In the genomic region with DNA sequence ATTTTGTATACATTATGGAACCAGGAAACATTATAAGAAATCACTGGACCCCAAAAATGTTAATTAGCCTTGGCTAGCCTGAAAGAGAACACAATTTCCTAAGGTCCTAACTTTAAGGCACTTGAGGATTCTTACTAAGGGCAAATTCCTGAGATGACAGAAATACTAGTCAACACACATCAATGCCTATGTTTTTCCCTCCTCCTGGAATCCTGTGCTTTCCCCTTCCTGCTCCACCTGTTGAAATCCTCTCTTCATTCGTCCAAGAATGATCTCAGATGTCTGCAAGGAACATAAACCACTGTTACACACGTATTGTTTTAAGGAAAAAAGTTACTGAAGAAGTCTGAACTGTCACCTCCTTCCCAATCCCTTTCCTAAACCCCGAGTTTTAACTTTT, we compare ENCODE assay signal across 14 cellular contexts. TPM values are rescaled to one million over a fixed set of nuclear protein-coding genes. Genes with fewer than 3 reads are reported as not detected.
DNase-seq lines count a peak whose midpoint lies in the region; ATAC-seq lines count a peak whose summit lies in the region.
"Had no signal": no experiment of that assay in that cellular context is flagged by ENCODE, and none has a peak within 500 bp of the region (broad histone marks: within the 10 kb centered on the region; RNA-seq: fewer than 3 reads in every experiment).

No MANE protein-coding gene starts in this region.

- peak overlapping the region; percentile 76 for H3K27ac Mint-ChIP-seq in activated naive CD8-positive, alpha-beta T cell treated with anti-CD3 and anti-CD28 coated beads, Interleukin-2, amount 10 ng/mL, durations not matched to agents 7 days and 5 days
- no peak overlapping the region for H3K27ac Mint-ChIP-seq in activated naive CD8-positive, alpha-beta T cell treated with anti-CD3 and anti-CD28 coated beads for 36 hours

- H3K36me3 Mint-ChIP-seq in activated naive CD8-positive, alpha-beta T cell treated with anti-CD3 and anti-CD28 coated beads, Interleukin-2, amount 10 ng/mL, durations not matched to agents 7 days and 5 days = peaks cover 29% of the 10 kb centered on the region
- H3K36me3 Mint-ChIP-seq in activated naive CD8-positive, alpha-beta T cell treated with anti-CD3 and anti-CD28 coated beads for 36 hours = peaks cover 14% of the 10 kb centered on the region

- peaks cover 8% of the 10 kb centered on the region for H3K9me3 Mint-ChIP-seq in activated naive CD8-positive, alpha-beta T cell treated with anti-CD3 and anti-CD28 coated beads, Interleukin-2, amount 10 ng/mL, durations not matched to agents 7 days and 5 days
- no peaks in the 10 kb centered on the region for H3K9me3 Mint-ChIP-seq in activated naive CD8-positive, alpha-beta T cell treated with anti-CD3 and anti-CD28 coated beads for 36 hours

- no peak for DNase-seq in activated naive CD8-positive, alpha-beta T cell treated with anti-CD3 and anti-CD28 coated beads, Interleukin-2, amount 10 ng/mL, durations not matched to agents 7 days and 5 days
- no peak for DNase-seq in activated naive CD8-positive, alpha-beta T cell treated with anti-CD3 and anti-CD28 coated beads for 36 hours
- DNase-seq in SW 1271 (lab: John Stamatoyannopoulos, UW) (peak; percentile 6 to 49), glomerular visceral epithelial cell (ENCODE audit: extremely low spot score) (peak; percentile 69), NCI-H187 (lab: John Stamatoyannopoulos, UW) (no peak), islet precursor cell (no peak)
- DNase-seq in stimulated activated CD4-positive, alpha-beta T cell treated with anti-CD3 and anti-CD28 coated beads, Interleukin-4, amount 100 ng/mL, for 24 hours = no peak
- DNase-seq: activated effector memory CD4-positive, alpha-beta T cell treated with anti-CD3 and anti-CD28 coated beads, Interleukin-2, amount 50 U/mL, for 16 hours; caudate nucleus; DMS79; mammary epithelial cell; NCI-H2227 treated with DMSO at 0.1 percent for 48 hours; OCI-M1 had no signal

- no peak for ATAC-seq in activated naive CD8-positive, alpha-beta T cell treated with anti-CD3 and anti-CD28 coated beads, Interleukin-2, amount 10 ng/mL, durations not matched to agents 7 days and 5 days (ENCODE audit: low read depth)
- no peak for ATAC-seq in GM21529 (IDR thresholded peaks at IDR 0.05; ENCODE audit: unreplicated experiment)

- H3K27me3 Mint-ChIP-seq in activated naive CD8-positive, alpha-beta T cell treated with anti-CD3 and anti-CD28 coated beads, Interleukin-2, amount 10 ng/mL, durations not matched to agents 7 days and 5 days = no peaks in the 10 kb centered on the region
- peaks cover 4% of the 10 kb centered on the region for H3K27me3 Mint-ChIP-seq in activated naive CD8-positive, alpha-beta T cell treated with anti-CD3 and anti-CD28 coated beads for 36 hours

- H3K4me3 Mint-ChIP-seq in activated naive CD8-positive, alpha-beta T cell treated with anti-CD3 and anti-CD28 coated beads, Interleukin-2, amount 10 ng/mL, durations not matched to agents 7 days and 5 days = peak overlapping the region; percentile 52
- H3K4me3 Mint-ChIP-seq in activated naive CD8-positive, alpha-beta T cell treated with anti-CD3 and anti-CD28 coated beads for 36 hours = no peak overlapping the region

- peaks cover 35% of the 10 kb centered on the region for H3K4me1 Mint-ChIP-seq in activated naive CD8-positive, alpha-beta T cell treated with anti-CD3 and anti-CD28 coated beads, Interleukin-2, amount 10 ng/mL, durations not matched to agents 7 days and 5 days
- peaks cover 24% of the 10 kb centered on the region for H3K4me1 Mint-ChIP-seq in activated naive CD8-positive, alpha-beta T cell treated with anti-CD3 and anti-CD28 coated beads for 36 hours

- POLR2A ChIA-PET in activated naive CD8-positive, alpha-beta T cell treated with anti-CD3 and anti-CD28 coated beads, Interleukin-2, amount 10 ng/mL, durations not matched to agents 7 days and 5 days (lab: Charles Lee) = interaction anchor here (1.3 kb wide), 1 partner anchor 21 kb away, joined by 6 read pairs; the partner anchor contains the start of gene DARS1

RNA-seq across cellular contexts. Expression of gene DARS1, which starts 21.2 kb away (rescaled TPM):
- 100 to 1,000 TPM; 117 to 118 TPM for total RNA-seq in activated naive CD8-positive, alpha-beta T cell treated with anti-CD3 and anti-CD28 coated beads, Interleukin-2, amount 10 ng/mL, durations not matched to agents 7 days and 5 days
- total RNA-seq in activated naive CD8-positive, alpha-beta T cell treated with anti-CD3 and anti-CD28 coated beads for 36 hours = 100 to 1,000 TPM; 165 to 173 TPM

Comparison
In these comparisons a context has a peak if more than half of its experiments do, and no peak if none do; other contexts are left out.
1. DNase-seq: peak in SW 1271 (2 of 2) and glomerular visceral epithelial cell (single experiment); none in activated naive CD8-positive, alpha-beta T cell treated with anti-CD3 and anti-CD28 coated beads, Interleukin-2, amount 10 ng/mL, durations not matched to agents 7 days and 5 days (single experiment), activated naive CD8-positive, alpha-beta T cell treated with anti-CD3 and anti-CD28 coated beads for 36 hours (single experiment), NCI-H187 (0 of 2), stimulated activated CD4-positive, alpha-beta T cell treated with anti-CD3 and anti-CD28 coated beads, Interleukin-4, amount 100 ng/mL, for 24 hours (single experiment) and islet precursor cell (single experiment).